6 cellular contexts compared by ENCODE assay signal in the genomic region with DNA sequence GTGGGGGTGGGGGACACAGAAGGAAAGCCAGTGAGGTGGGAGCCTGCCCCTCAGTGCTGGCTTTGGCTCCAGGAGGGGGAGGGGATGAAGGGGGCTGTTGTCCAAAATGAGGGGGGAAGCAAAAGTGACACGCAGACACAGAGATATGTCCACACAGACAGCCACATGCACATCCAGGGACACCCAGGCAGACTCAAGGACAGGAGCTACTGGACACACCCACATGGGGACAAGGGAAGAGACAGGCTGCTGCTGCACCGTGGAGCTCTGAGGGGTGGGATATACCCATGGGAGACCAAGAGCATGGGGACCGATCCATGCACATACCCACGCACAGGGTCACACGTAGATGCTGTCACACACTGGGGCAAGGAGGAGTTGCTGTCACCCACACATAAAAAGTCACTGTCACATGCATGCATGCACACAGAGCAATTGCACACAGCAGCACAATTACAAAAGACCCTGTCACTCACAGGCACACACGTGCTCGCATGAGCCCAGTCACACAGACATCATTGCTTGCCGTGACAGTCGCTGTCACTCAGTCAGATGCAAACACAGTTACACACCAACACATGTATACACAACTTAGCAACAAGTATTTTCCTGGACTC. TPM values are rescaled to one million over a fixed set of nuclear protein-coding genes. Genes with fewer than 3 reads are reported as not detected.
DNase-seq lines count a peak whose midpoint lies in the region; ATAC-seq and TF ChIP-seq lines count a peak whose summit lies in the region.

No MANE protein-coding gene starts in this region.

- H3K4me1 ChIP-seq in HUES64 (ENCODE audit: insufficient read depth, low read length), result peaks cover 41% of the 10 kb centered on the region

- no peak overlapping the region for H3K27ac Mint-ChIP-seq in nephron progenitor cell

- peak overlapping the region; percentile 96 for H3K4me3 Mint-ChIP-seq in nephron progenitor cell

- no peaks in the 10 kb centered on the region for H3K9me3 ChIP-seq in HUES64 (ENCODE audit: insufficient read depth, low read depth, low read length)

- ATAC-seq in GM19351 (IDR thresholded peaks at IDR 0.05; ENCODE audit: unreplicated experiment) (no peak), GM21515 (IDR thresholded peaks at IDR 0.05; ENCODE audit: unreplicated experiment) (no peak), GM18498 (IDR thresholded peaks at IDR 0.05; ENCODE audit: unreplicated experiment) (no peak)

- peaks cover 25% of the 10 kb centered on the region for H3K27me3 Mint-ChIP-seq in nephron progenitor cell (ENCODE audit: low read depth, poor library complexity)

- H3K27ac ChIP-seq in HUES64 (ENCODE audit: low read depth, low read length), result no peak overlapping the region
- H3K27ac ChIP-seq in brain microvascular endothelial cell, result no peak overlapping the region

- H3K36me3 ChIP-seq in HUES64 (ENCODE audit: insufficient read depth, low read length) (no peaks in the 10 kb centered on the region), brain microvascular endothelial cell (replicated peaks) (no peaks in the 10 kb centered on the region)

- no peaks in the 10 kb centered on the region for H3K36me3 Mint-ChIP-seq in nephron progenitor cell (ENCODE audit: low read depth)

- H3K4me3 ChIP-seq in HUES64 (ENCODE audit: low read length) (peak overlapping the region; percentile 85), brain microvascular endothelial cell (ENCODE audit: low read depth, low read length) (peak overlapping the region; percentile 87)

- H3K4me1 Mint-ChIP-seq in nephron progenitor cell, result peaks cover 81% of the 10 kb centered on the region

- no peaks in the 10 kb centered on the region for H3K9me3 Mint-ChIP-seq in nephron progenitor cell

- H3K27me3 ChIP-seq in HUES64 (ENCODE audit: insufficient read depth, low read length) (peaks cover 20% of the 10 kb centered on the region), brain microvascular endothelial cell (replicated peaks) (no peaks in the 10 kb centered on the region)

- 60% methylated on average over 9 of the region's 9 CpGs for WGBS in HUES64

- TF ChIP-seq CTCF in brain microvascular endothelial cell (IDR thresholded peaks at IDR 0.05; ENCODE audit: low read depth, low read length, missing control alignments), result no peak
- TF ChIP-seq CTCF in nephron progenitor cell (IDR thresholded peaks at IDR 0.05), result no peak

- no peak overlapping the region for H3K9ac ChIP-seq in HUES64 (ENCODE audit: low read depth, low read length)

- in situ Hi-C loops in brain microvascular endothelial cell (cut with HindIII; ENCODE audit: low pct_ligation_motif_present, low sequenced_read_pairs), result no loop called here

- DNase-seq in brain microvascular endothelial cell (no peak), nephron progenitor cell (no peak)

RNA-seq across cellular contexts. Expression of a gene that starts 1.3 kb away (rescaled TPM):
- polyA plus RNA-seq in HUES64 (2013, experiment 1 of 2), result 7.7 TPM
- 8.2 TPM for polyA plus RNA-seq in HUES64 (2013, experiment 2 of 2)

RNA-seq across cellular contexts. Expression of a gene that starts 9.8 kb away (rescaled TPM):
- polyA plus RNA-seq in HUES64 (2013, experiment 1 of 2), result 55.1 TPM
- 61.0 TPM for polyA plus RNA-seq in HUES64 (2013, experiment 2 of 2)

RNA-seq across cellular contexts. Expression of a gene that starts 36.4 kb away (rescaled TPM):
- 2.8 TPM for polyA plus RNA-seq in HUES64 (2013, experiment 1 of 2)
- 3.4 TPM for polyA plus RNA-seq in HUES64 (2013, experiment 2 of 2)

RNA-seq across cellular contexts. Expression of a gene that starts 48.8 kb away (rescaled TPM):
- polyA plus RNA-seq in HUES64 (2013, experiment 1 of 2), result not detected
- not detected for polyA plus RNA-seq in HUES64 (2013, experiment 2 of 2)

RNA-seq across cellular contexts. Expression of a gene that starts 57.7 kb away (rescaled TPM):
- polyA plus RNA-seq in HUES64 (2013, experiment 1 of 2), result 59.7 TPM
- 65.8 TPM for polyA plus RNA-seq in HUES64 (2013, experiment 2 of 2)
